ENCODE assay signal across 8 cellular contexts in the genomic region with DNA sequence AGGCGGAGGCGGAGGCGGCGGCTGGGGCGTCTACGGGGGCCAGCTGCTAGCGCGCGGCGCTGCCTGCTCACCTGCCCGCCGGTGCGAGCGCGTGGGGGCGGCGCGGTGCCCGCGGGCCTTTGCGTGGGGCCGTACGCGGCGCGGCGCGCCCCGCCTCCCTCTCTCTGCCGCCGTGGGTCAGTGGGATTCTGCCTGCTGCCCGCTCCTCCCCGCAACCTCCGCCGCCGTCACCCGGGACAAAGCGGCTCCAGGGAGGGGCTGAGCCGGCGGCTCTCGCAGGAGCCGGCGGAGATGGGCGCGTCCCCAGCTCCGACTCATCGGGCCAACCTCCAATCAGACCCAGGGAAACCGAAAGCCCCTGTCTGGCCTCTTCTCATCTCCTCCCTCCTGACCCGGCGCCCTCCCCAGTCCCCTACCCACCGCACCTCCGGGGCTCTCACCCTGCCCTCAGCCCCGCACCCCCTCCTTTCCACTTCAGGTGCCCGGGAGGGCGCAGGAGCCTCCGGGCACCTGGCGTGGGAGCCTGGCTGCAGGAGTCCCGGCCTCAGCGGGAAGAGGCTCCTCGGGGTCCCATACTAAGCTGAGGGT. TPM values are rescaled to one million over a fixed set of nuclear protein-coding genes. Genes with fewer than 3 reads are reported as not detected.
DNase-seq lines count a peak whose midpoint lies in the region; TF ChIP-seq lines count a peak whose summit lies in the region.

RCAN2 (minus strand) TSS at position 249 of the 588 bp plus-strand sequence.

- H3K9ac ChIP-seq in SU-DHL-6 (ENCODE audit: low read length) (peak within 1 kb of the TSS; percentile 73), skeletal muscle tissue (ENCODE audit: low read depth in 1 of 3, low read length in 3 of 3) (peak within 1 kb of the TSS; percentile 66 to 83 (median 71))

- H3K4me3 ChIP-seq in AG04449 (ENCODE audit: low read depth, low read length), result peak within 1 kb of the TSS; percentile 61
- peak within 1 kb of the TSS; percentile 33 for H3K4me3 ChIP-seq in HL-60 (replicated peaks; ENCODE audit: insufficient read depth, low read length)
- H3K4me3 ChIP-seq in SU-DHL-6 (ENCODE audit: insufficient read depth, low read length, poor library complexity, severe bottlenecking), result peak within 1 kb of the TSS; percentile 86
- peak within 1 kb of the TSS; percentile 82 to 87 (median 82) for H3K4me3 ChIP-seq in skeletal muscle tissue (ENCODE audit: low read length in 3 of 3)

- no peak within 1 kb of the TSS for H3K27ac ChIP-seq in HL-60 (replicated peaks)
- H3K27ac ChIP-seq in SU-DHL-6 (ENCODE audit: low read depth, low read length), result no peak within 1 kb of the TSS
- H3K27ac ChIP-seq in skeletal muscle tissue (ENCODE audit: low read depth, low read length), result peak within 1 kb of the TSS; percentile 78

- CTCF ChIA-PET in AG04449 (lab: Yijun Ruan, JAX), result interaction anchor here (0.8 to 1.5 kb wide), 9 partner anchors 15 to 422 kb away, joined by 3 to 15 read pairs (median 4); no protein-coding TSS in a partner anchor

- H3K4me1 ChIP-seq in skeletal muscle tissue (ENCODE audit: control insufficient read depth in 3 of 3, insufficient read depth in 3 of 3, low read length in 3 of 3), result peaks cover 9 to 20% (median 15%) of the 10 kb centered on the region in 3 donors

- peak within 1 kb of the TSS; percentile 100 for H2AFZ ChIP-seq in SU-DHL-6 (ENCODE audit: low read depth, low read length, severe bottlenecking)

- no peaks in the 10 kb centered on the region for H4K20me1 ChIP-seq in SU-DHL-6 (ENCODE audit: low read depth, low read length)

- DNase-seq in AG04449 (ENCODE audit: low read depth, low spot score), result no peak
- peak; percentile 58 for DNase-seq in GM13977 (ENCODE audit: low spot score)
- DNase-seq in HL-60 (ENCODE audit: low read depth in 1 of 2, low spot score in 1 of 2), result no peak
- peak; percentile 80 for DNase-seq in cerebellum (ENCODE audit: low spot score)
- peak; percentile 94 for DNase-seq in islet precursor cell
- DNase-seq in MV-4-11 (lab: John Stamatoyannopoulos, UW), result no peak

- H3K9me2 ChIP-seq in SU-DHL-6 (replicated peaks; ENCODE audit: insufficient read depth, low read length), result no peaks in the 10 kb centered on the region

- H3K4me2 ChIP-seq in SU-DHL-6 (ENCODE audit: low read depth, low read length, poor library complexity, severe bottlenecking), result peak within 1 kb of the TSS; percentile 74

- TF ChIP-seq CTCF in AG04449 (IDR thresholded peaks at IDR 0.05; ENCODE audit: insufficient read depth, low read length, missing control alignments), result no peak
- no peak for TF ChIP-seq CTCF in GM13977 (IDR thresholded peaks at IDR 0.05; ENCODE audit: extremely low read depth, insufficient read depth, missing control alignments)
- no peak for TF ChIP-seq CTCF in HL-60 (IDR thresholded peaks at IDR 0.05; ENCODE audit: insufficient read depth, low read length)
- no peak for TF ChIP-seq CTCF in SU-DHL-6 (IDR thresholded peaks at IDR 0.05; ENCODE audit: insufficient read depth, low read length, poor library complexity, severe bottlenecking)

- no peaks in the 10 kb centered on the region for H3K79me2 ChIP-seq in SU-DHL-6 (ENCODE audit: insufficient read depth, low read length)

- H3K27me3 ChIP-seq in HL-60 (ENCODE audit: insufficient read depth, poor library complexity, severe bottlenecking) (peaks cover 39% of the 10 kb centered on the region), SU-DHL-6 (ENCODE audit: low read length) (no peaks in the 10 kb centered on the region), skeletal muscle tissue (ENCODE audit: control insufficient read depth in 3 of 3, insufficient read depth in 3 of 3, low read length in 3 of 3) (no peaks in the 10 kb centered on the region)

- POLR2A ChIA-PET in AG04449 (lab: Yijun Ruan, JAX), result no interaction called here

- in situ Hi-C loops in GM13977 (cut with MboI; ENCODE audit: low pct_unique_long_range_greater_than_20kb, low sequenced_read_pairs, unreplicated experiment), result no loop called here

- H3F3A ChIP-seq in SU-DHL-6 (ENCODE audit: insufficient read depth), result no peaks in the 10 kb centered on the region

- H3K9me3 ChIP-seq in SU-DHL-6 (ENCODE audit: insufficient read depth, low read length) (no peaks in the 10 kb centered on the region), skeletal muscle tissue (ENCODE audit: control insufficient read depth in 3 of 3, low read length in 3 of 3) (no peaks in the 10 kb centered on the region)

- H3K36me3 ChIP-seq in SU-DHL-6 (ENCODE audit: low read length), result no peaks in the 10 kb centered on the region
- H3K36me3 ChIP-seq in skeletal muscle tissue (ENCODE audit: control insufficient read depth in 3 of 3, insufficient read depth in 3 of 3, low read length in 3 of 3), result no peaks in the 10 kb centered on the region

RNA-seq across cellular contexts. Expression of gene RCAN2, which starts in this region (rescaled TPM):
- 30.3 TPM for total RNA-seq in cerebellum
- total RNA-seq in skeletal muscle tissue, result 1.6 TPM

Comparison
In these comparisons a context has a peak if more than half of its experiments do, and no peak if none do; other contexts are left out.
1. RNA of gene RCAN2 (total RNA-seq): 30.3 TPM in cerebellum (single experiment); 1.6 TPM in skeletal muscle tissue (single experiment); every median in the first group is over 10 times any median in the second.
2. DNase-seq: peak in GM13977 (single experiment), cerebellum (single experiment) and islet precursor cell (single experiment); none in AG04449 (single experiment), HL-60 (0 of 2) and MV-4-11 (single experiment).
3. H3K4me3 ChIP-seq: peak in every context shown above with its lines; median percentile 86 in SU-DHL-6; 82 in skeletal muscle tissue; 61 in AG04449; 33 in HL-60.